7 cellular contexts compared by ENCODE assay signal in genomic region chr3:111859061-111859973, GRCh38. TPM values are rescaled to one million over a fixed set of nuclear protein-coding genes. Genes with fewer than 3 reads are reported as not detected.
DNase-seq lines count a peak whose midpoint lies in the region; ATAC-seq and TF ChIP-seq lines count a peak whose summit lies in the region.

Gene PHLDB2, plus strand, starts transcription at chr3:111859265. Its CDS starts 24,813 bp downstream, at chr3:111884078.

- H3K27me3 Mint-ChIP-seq in T-cell: peaks cover 25 to 27% of the 10 kb centered on the region in 2 donors

- 0 out of 2 replicates have a peak, but pooled peaks cover 4% of the 10 kb centered on the region for H3K9me1 ChIP-seq in IMR-90 (ENCODE audit: insufficient read depth, low read length)

- H3K36me3 ChIP-seq in IMR-90 (ENCODE audit: control insufficient read depth, insufficient read depth, low read length): no peaks in the 10 kb centered on the region

- TF ChIP-seq RAD21 in IMR-90 (IDR thresholded peaks at IDR 0.05; ENCODE audit: low read length): no peak

- WGBS in IMR-90 (ENCODE audit: extremely low coverage in 2 of 2, insufficient read length in 1 of 2), 2 experiments: 2% methylated on average over 22 of the region's 78 CpGs; no CpG with 5 or more reads in 1 of the 2 experiments
- under 1% methylated on average over 78 of the region's 78 CpGs for WGBS in right cardiac atrium

- peak within 1 kb of the TSS; percentile 95 for H3K27ac ChIP-seq in IMR-90 (ENCODE audit: insufficient read depth, low read length)
- H3K27ac ChIP-seq in right cardiac atrium (ENCODE audit: low read length): peak within 1 kb of the TSS; percentile 95

- no peaks in the 10 kb centered on the region for H4K20me1 ChIP-seq in IMR-90 (ENCODE audit: insufficient read depth, low read length)

- H3K27ac Mint-ChIP-seq in T-cell: peak within 1 kb of the TSS; percentile 52 to 87

- H2AK9ac ChIP-seq in IMR-90 (replicated peaks; ENCODE audit: low read depth, low read length, poor library complexity): peak within 1 kb of the TSS; percentile 89

- BruUV-seq in IMR-90 (replicated peaks; lab: Mats Ljungman, UMichigan): no TSS peak

- H2BK15ac ChIP-seq in IMR-90 (ENCODE audit: low read depth, low read length): peak within 1 kb of the TSS; percentile 59; the same call in 2 of the 3 replicates

- peak within 1 kb of the TSS; percentile 24 to 70 for H4K8ac ChIP-seq in IMR-90 (ENCODE audit: low read depth in 2 of 2, low read length in 2 of 2)

- peak within 1 kb of the TSS; percentile 92; the same call in 1 of the 2 replicates for H3K18ac ChIP-seq in IMR-90 (ENCODE audit: low read depth, low read length)

- no peaks in the 10 kb centered on the region for H3K4me1 ChIP-seq in IMR-90 (ENCODE audit: control insufficient read depth, insufficient read depth, low read length)
- H3K4me1 ChIP-seq in right cardiac atrium (ENCODE audit: control insufficient read depth, insufficient read depth, low read length): peaks cover 6% of the 10 kb centered on the region

- H3K9ac ChIP-seq in IMR-90 (ENCODE audit: low read depth, low read length): peak within 1 kb of the TSS; percentile 83

- no peaks in the 10 kb centered on the region for H3K27me3 ChIP-seq in IMR-90 (ENCODE audit: control insufficient read depth, insufficient read depth, low read length)
- H3K27me3 ChIP-seq in right cardiac atrium (ENCODE audit: control insufficient read depth, insufficient read depth): no peaks in the 10 kb centered on the region

- POLR2A ChIA-PET in IMR-90 (lab: Charles Lee; ENCODE audit: unreplicated experiment) (interaction anchor here (0.7 kb wide), 1 partner anchor 378 kb away, joined by 4 read pairs; no protein-coding TSS in a partner anchor), T-cell (lab: Charles Lee) (interaction anchor here (0.7 to 1.3 kb wide), 3 partner anchors 34 to 119 kb away, joined by 3 to 5 read pairs (median 4); partner anchors contain the start of gene ABHD10 (in 1 of the 2))

- peak; percentile 26; the same call in 1 of the 2 replicates for TF ChIP-seq POLR2A in IMR-90 (IDR thresholded peaks at IDR 0.05; ENCODE audit: low read depth, low read length)

- intact Hi-C loops in IMR-90 (cut with micrococcal nuclease) (no loop called here), right cardiac atrium (cut with DNase I) (no loop called here), sciatic nerve (cut with DNase I) (no loop called here)

- peak within 1 kb of the TSS; percentile 73 for H4K91ac ChIP-seq in IMR-90 (ENCODE audit: insufficient read depth, low read depth, low read length)

- H3K23ac ChIP-seq in IMR-90 (ENCODE audit: low read depth, low read length): peak within 1 kb of the TSS; percentile 95

- DNase-seq in IMR-90 (peak; percentile 67), T-cell (peak; percentile 19 to 72 (median 51)), amniotic stem cell (lab: John Stamatoyannopoulos, UW) (peak; percentile 70), right cardiac atrium (peak; percentile 81 to 93 (median 91)), sciatic nerve (ENCODE audit: low spot score) (peak; percentile 89)

- peak within 1 kb of the TSS; percentile 87 to 92 (median 91) for H3K4me3 Mint-ChIP-seq in T-cell

- H3K4ac ChIP-seq in IMR-90 (ENCODE audit: low read depth, low read length): peak within 1 kb of the TSS; percentile 73

- TF ChIP-seq CTCF in IMR-90 (conservative IDR thresholded peaks at IDR 0.05; ENCODE audit: low read depth, low read length): no peak

- dilution Hi-C loops in IMR-90 (cut with HindIII; ENCODE audit: low sequenced_read_pairs, unreplicated experiment): no loop called here

- H2BK120ac ChIP-seq in IMR-90 (ENCODE audit: low read depth, low read length): peak within 1 kb of the TSS; percentile 94; the same call in 1 of the 2 replicates

- peak within 1 kb of the TSS; percentile 84 for H3K4me2 ChIP-seq in IMR-90 (ENCODE audit: low read depth, low read length)

- peak within 1 kb of the TSS; percentile 86 for H3K56ac ChIP-seq in IMR-90 (ENCODE audit: extremely low read depth, insufficient read depth, low read length)

- peaks cover 4 to 16% of the 10 kb centered on the region in 2 experiments; a peak in 3 of 4 replicates for H3K79me1 ChIP-seq in IMR-90 (ENCODE audit: low read depth in 1 of 2, low read length in 2 of 2)

- ATAC-seq in GM19023 (IDR thresholded peaks at IDR 0.05; ENCODE audit: unreplicated experiment) (peak; percentile 22), IMR-90 (ENCODE audit: low read depth) (peak; percentile 84), T-cell (replicated peaks in 1 of 4) (peak; percentile 67 to 81 (median 74)), right cardiac atrium (peak; percentile 93 to 94), sciatic nerve (peak; percentile 92), GM18873 (IDR thresholded peaks at IDR 0.05; ENCODE audit: low FRiP score, unreplicated experiment) (no peak)

- H3K4me1 Mint-ChIP-seq in T-cell: peaks cover 16 to 20% (median 19%) of the 10 kb centered on the region in 3 donors

- peak within 1 kb of the TSS; percentile 77 for H2BK5ac ChIP-seq in IMR-90 (ENCODE audit: low read depth, low read length, poor library complexity, severe bottlenecking)

- H2AK5ac ChIP-seq in IMR-90 (ENCODE audit: low read depth, low read length): peak within 1 kb of the TSS; percentile 43; the same call in 1 of the 2 replicates

- peak within 1 kb of the TSS; percentile 74 for H3K14ac ChIP-seq in IMR-90 (replicated peaks; ENCODE audit: low read depth, low read length)

- H3K9me3 Mint-ChIP-seq in T-cell: no peaks in the 10 kb centered on the region

- H3K9me3 ChIP-seq in IMR-90 (ENCODE audit: control insufficient read depth, insufficient read depth, low read length): no peaks in the 10 kb centered on the region
- H3K9me3 ChIP-seq in right cardiac atrium (ENCODE audit: control insufficient read depth, low read length): no peaks in the 10 kb centered on the region

- in situ Hi-C loops in IMR-90 (cut with MboI; ENCODE audit: low sequenced_read_pairs): loop anchor here (25.0 kb wide), 1 partner anchor 272 kb away; the partner anchor contains the start of gene ZBED2

- no peak within 1 kb of the TSS for H2BK20ac ChIP-seq in IMR-90 (ENCODE audit: low read depth, low read length)

- peak within 1 kb of the TSS; percentile 91 for H2AFZ ChIP-seq in IMR-90 (replicated peaks; ENCODE audit: low read length, poor library complexity)

- CTCF ChIA-PET in IMR-90 (lab: Yijun Ruan, JAX) (interaction anchor here (0.6 to 4.0 kb wide), 11 partner anchors 8 to 143 kb away, joined by 3 to 45 read pairs (median 5); no protein-coding TSS in a partner anchor), T-cell (lab: Charles Lee) (interaction anchor here in 1 of 2 donors (0.8 to 2.7 kb wide), 13 partner anchors 8 to 316 kb away, joined by 3 to 11 read pairs (median 4); partner anchors contain the start of gene ABHD10)

- H4K5ac ChIP-seq in IMR-90 (ENCODE audit: low read depth, low read length): peak within 1 kb of the TSS; percentile 77; the same call in 1 of the 2 replicates

- H3K4me3 ChIP-seq in IMR-90 (ENCODE audit: insufficient read depth, low read depth, low read length) (peak within 1 kb of the TSS; percentile 77), right cardiac atrium (ENCODE audit: low read length) (peak within 1 kb of the TSS; percentile 89)

- H3K36me3 Mint-ChIP-seq in T-cell: no peaks in the 10 kb centered on the region

TF ChIP-seq in IMR-90, 13 proteins besides CTCF, POLR2A, EP300 and RAD21:
- TF ChIP-seq MAZ (IDR thresholded peaks at IDR 0.05; ENCODE audit: borderline replicate concordance, low read depth, low read length) (peak; percentile 80; the same call in 1 of the 2 replicates), CEBPB (IDR thresholded peaks at IDR 0.05; ENCODE audit: low read depth, low read length) (peak; percentile 75), BHLHE40 (IDR thresholded peaks at IDR 0.05; ENCODE audit: low read depth, low read length) (peak; percentile 89), NFE2L2 (IDR thresholded peaks at IDR 0.05; ENCODE audit: low read depth, low read length) (no peak), FOS (IDR thresholded peaks at IDR 0.05; ENCODE audit: low read depth, low read length) (no peak), SMC3 (IDR thresholded peaks at IDR 0.05; ENCODE audit: low read depth, low read length) (no peak), CHD1 (IDR thresholded peaks at IDR 0.05; ENCODE audit: low read depth, low read length) (peak; percentile 80; the same call in 1 of the 2 replicates)

RNA-seq across cellular contexts. Expression of gene PHLDB2, which starts in this region (rescaled TPM):
- total RNA-seq in IMR-90 (2012; rRNA removed): 27.2 and 28.7 TPM in 2 replicates
- polyA plus RNA-seq in IMR-90 (2012; rRNA removed): 8.0 and 10.6 TPM in 2 replicates
- polyA plus RNA-seq in IMR-90 (2012; cell fraction: cytosol; rRNA removed): 2.4 and 2.9 TPM in 2 replicates
- polyA plus RNA-seq in IMR-90 (2012; cell fraction: nucleus; rRNA removed; ENCODE audit: low replicate concordance): 4.0 and 19.6 TPM in 2 replicates
- 10 to 100 TPM in 1 of 5 donors, 1 to 10 TPM in 4; 2.0 to 12.1 (median 3.9) TPM for total RNA-seq in T-cell
- 10 to 100 TPM; 10.7 to 22.8 (median 19.0) TPM for total RNA-seq in right cardiac atrium
- polyA plus RNA-seq in right cardiac atrium: 9.5 TPM
- 150 TPM for total RNA-seq in sciatic nerve
